25 cellular contexts compared by ENCODE assay signal in genomic region chr12:40330180-40330579, GRCh38.
"Had no signal": no experiment of that assay in that cellular context is flagged by ENCODE, and none has a peak within 500 bp of the region (broad histone marks: within the 10 kb centered on the region; RNA-seq: fewer than 3 reads in every experiment).

No MANE protein-coding gene starts in this region.

- DNase-seq: KBM-7; MG63; NCI-H1092; NCI-H1105 treated with DMSO at 0.1 percent for 48 hours; NCI-H1417 treated with DMSO at 0.1 percent for 48 hours; NCI-H146; NCI-H1694 treated with DMSO at 0.1 percent for 48 hours; NCI-H1930; NCI-H2081; NCI-H2107; NCI-H345; NCI-H446 treated with DMSO at 0.1 percent for 48 hours; NCI-H510A treated with DMSO at 0.1 percent for 48 hours; NCI-H526; NK-92 treated with Interleukin-12 subunit alpha and Interleukin-12 subunit beta, amount 100 ng/mL, for 24 hours; OCI-M1; PC-9; Peyer's patch; SHP77 treated with DMSO at 0.1 percent for 48 hours; SJCRH30; T-helper 1 cell had no signal

- H3K4me1 ChIP-seq: Peyer's patch, SJCRH30 had no signal

- ATAC-seq: Right ventricle myocardium inferior, SK-N-SH treated with all-trans-retinoic acid at 6 μM for 48 hours had no signal

- FAIRE-seq: HTR-8/SVneo had no signal

- H3K36me3 ChIP-seq: MG63, SJCRH30 had no signal

- H3K4me3 ChIP-seq: MG63, PC-9, Peyer's patch, SJCRH30 had no signal

- H3K9me3 ChIP-seq: Peyer's patch, SJCRH30 had no signal

- H3K27ac ChIP-seq: HL-60, PC-9, Peyer's patch, SJCRH30 had no signal

- H3K27me3 ChIP-seq: MG63, Peyer's patch, SJCRH30 had no signal
